1 cellular context compared by ENCODE assay signal in the genomic region with DNA sequence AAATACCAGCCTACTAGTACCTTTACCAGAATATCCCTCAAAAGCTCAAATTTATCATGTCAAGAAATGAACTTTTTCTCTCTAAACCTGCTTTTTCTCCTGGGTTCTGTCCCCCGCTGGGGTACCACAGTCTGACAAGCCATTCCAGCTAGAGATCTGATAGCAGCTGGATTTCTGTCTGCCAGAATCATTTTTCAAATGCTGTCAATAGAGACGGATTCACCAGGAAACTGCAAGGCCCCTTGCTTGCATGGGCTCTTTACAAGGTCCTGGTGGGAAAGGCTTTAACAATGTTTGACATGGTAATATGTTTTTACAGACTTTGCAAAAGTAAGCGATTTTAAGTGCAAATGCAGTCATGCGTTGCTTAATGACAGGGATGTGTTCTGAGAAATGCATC.
TF ChIP-seq lines count a peak whose summit lies in the region.

No MANE protein-coding gene starts in this region.

TF ChIP-seq in K562, 482 proteins besides CTCF, POLR2A, EP300 and RAD21 (continued from another document):
- TF ChIP-seq, protein P1, sequence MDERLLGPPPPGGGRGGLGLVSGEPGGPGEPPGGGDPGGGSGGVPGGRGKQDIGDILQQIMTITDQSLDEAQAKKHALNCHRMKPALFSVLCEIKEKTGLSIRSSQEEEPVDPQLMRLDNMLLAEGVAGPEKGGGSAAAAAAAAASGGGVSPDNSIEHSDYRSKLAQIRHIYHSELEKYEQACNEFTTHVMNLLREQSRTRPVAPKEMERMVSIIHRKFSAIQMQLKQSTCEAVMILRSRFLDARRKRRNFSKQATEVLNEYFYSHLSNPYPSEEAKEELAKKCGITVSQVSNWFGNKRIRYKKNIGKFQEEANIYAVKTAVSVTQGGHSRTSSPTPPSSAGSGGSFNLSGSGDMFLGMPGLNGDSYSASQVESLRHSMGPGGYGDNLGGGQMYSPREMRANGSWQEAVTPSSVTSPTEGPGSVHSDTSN (CRISPR knock-in tag; IDR thresholded peaks at IDR 0.05; ENCODE audit: low read depth): no peak
- TF ChIP-seq, protein P1 (tag; conservative IDR thresholded peaks at IDR 0.05; ENCODE audit: low read depth): peak; percentile 64; the same call in 1 of the 2 replicates
- TF ChIP-seq USF2 (CRISPR knock-in tag; IDR thresholded peaks at IDR 0.05) (no peak), ZSCAN32 (CRISPR knock-in tag; IDR thresholded peaks at IDR 0.05) (no peak), RBFOX2 (IDR thresholded peaks at IDR 0.05; ENCODE audit: low read depth, low read length) (no peak), TCF7L2 (IDR thresholded peaks at IDR 0.05; ENCODE audit: low read depth, low read length) (no peak), ZNF23 (CRISPR knock-in tag; IDR thresholded peaks at IDR 0.05) (no peak), NR4A1 (CRISPR knock-in tag; IDR thresholded peaks at IDR 0.05) (no peak), NR4A1 (tag; IDR thresholded peaks at IDR 0.05) (no peak), PKNOX1 (IDR thresholded peaks at IDR 0.05) (peak; percentile 28; the same call in 1 of the 2 replicates), SP2 (IDR thresholded peaks at IDR 0.05; ENCODE audit: extremely low read depth, low read depth, low read length, poor library complexity, severe bottlenecking) (no peak), LARP7 (IDR thresholded peaks at IDR 0.05) (no peak), ZBTB33 (CRISPR knock-in tag; IDR thresholded peaks at IDR 0.05) (no peak), ZBTB8A (IDR thresholded peaks at IDR 0.05; ENCODE audit: partially characterized antibody) (no peak), ZNF766 (CRISPR knock-in tag; conservative IDR thresholded peaks at IDR 0.05) (no peak), KLF10 (CRISPR knock-in tag; IDR thresholded peaks at IDR 0.05) (no peak), KHSRP (IDR thresholded peaks at IDR 0.05) (no peak), PHTF2 (CRISPR knock-in tag; IDR thresholded peaks at IDR 0.05) (no peak), MEIS2 (IDR thresholded peaks at IDR 0.05; ENCODE audit: partially characterized antibody) (peak; percentile 60), HIVEP1 (CRISPR knock-in tag; IDR thresholded peaks at IDR 0.05) (no peak), SP1 (CRISPR knock-in tag; IDR thresholded peaks at IDR 0.05) (no peak), NFYB (IDR thresholded peaks at IDR 0.05; ENCODE audit: extremely low read depth, insufficient read length) (no peak), MTA2 (IDR thresholded peaks at IDR 0.05; ENCODE audit: low read depth) (no peak), ATF7 (IDR thresholded peaks at IDR 0.05) (no peak)
- TF ChIP-seq, protein P2, sequence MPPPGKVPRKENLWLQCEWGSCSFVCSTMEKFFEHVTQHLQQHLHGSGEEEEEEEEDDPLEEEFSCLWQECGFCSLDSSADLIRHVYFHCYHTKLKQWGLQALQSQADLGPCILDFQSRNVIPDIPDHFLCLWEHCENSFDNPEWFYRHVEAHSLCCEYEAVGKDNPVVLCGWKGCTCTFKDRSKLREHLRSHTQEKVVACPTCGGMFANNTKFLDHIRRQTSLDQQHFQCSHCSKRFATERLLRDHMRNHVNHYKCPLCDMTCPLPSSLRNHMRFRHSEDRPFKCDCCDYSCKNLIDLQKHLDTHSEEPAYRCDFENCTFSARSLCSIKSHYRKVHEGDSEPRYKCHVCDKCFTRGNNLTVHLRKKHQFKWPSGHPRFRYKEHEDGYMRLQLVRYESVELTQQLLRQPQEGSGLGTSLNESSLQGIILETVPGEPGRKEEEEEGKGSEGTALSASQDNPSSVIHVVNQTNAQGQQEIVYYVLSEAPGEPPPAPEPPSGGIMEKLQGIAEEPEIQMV (tag; conservative IDR thresholded peaks at IDR 0.05; ENCODE audit: low read depth): no peak
- TF ChIP-seq, protein P3, sequence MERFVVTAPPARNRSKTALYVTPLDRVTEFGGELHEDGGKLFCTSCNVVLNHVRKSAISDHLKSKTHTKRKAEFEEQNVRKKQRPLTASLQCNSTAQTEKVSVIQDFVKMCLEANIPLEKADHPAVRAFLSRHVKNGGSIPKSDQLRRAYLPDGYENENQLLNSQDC (CRISPR knock-in tag; IDR thresholded peaks at IDR 0.05): no peak
- TF ChIP-seq, protein P4, sequence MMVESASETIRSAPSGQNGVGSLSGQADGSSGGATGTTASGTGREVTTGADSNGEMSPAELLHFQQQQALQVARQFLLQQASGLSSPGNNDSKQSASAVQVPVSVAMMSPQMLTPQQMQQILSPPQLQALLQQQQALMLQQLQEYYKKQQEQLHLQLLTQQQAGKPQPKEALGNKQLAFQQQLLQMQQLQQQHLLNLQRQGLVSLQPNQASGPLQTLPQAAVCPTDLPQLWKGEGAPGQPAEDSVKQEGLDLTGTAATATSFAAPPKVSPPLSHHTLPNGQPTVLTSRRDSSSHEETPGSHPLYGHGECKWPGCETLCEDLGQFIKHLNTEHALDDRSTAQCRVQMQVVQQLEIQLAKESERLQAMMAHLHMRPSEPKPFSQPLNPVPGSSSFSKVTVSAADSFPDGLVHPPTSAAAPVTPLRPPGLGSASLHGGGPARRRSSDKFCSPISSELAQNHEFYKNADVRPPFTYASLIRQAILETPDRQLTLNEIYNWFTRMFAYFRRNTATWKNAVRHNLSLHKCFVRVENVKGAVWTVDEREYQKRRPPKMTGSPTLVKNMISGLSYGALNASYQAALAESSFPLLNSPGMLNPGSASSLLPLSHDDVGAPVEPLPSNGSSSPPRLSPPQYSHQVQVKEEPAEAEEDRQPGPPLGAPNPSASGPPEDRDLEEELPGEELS (CRISPR knock-in tag; IDR thresholded peaks at IDR 0.05; ENCODE audit: borderline replicate concordance): no peak
